35 cellular contexts compared by ENCODE assay signal in the genomic region with DNA sequence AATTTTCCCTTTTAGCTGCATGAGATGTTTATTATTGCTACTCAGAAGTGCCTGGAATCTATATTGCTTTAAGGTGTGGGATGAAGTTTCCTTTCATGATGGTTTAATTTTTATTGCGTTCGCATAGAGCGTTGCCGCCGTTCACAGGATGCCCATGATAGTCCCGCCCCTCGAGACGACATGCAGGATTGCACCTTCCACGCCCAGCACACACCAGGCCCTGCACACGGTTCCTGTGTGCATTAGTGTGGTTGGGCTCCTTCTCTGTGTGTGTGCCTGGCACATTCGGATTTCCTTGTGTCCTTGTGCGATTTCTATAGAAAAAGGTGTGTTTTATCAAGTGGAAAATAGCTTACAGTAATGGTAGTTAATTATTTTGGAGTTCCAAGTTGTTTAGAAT.
"Had no signal": no experiment of that assay in that cellular context is flagged by ENCODE, and none has a peak within 500 bp of the region (broad histone marks: within the 10 kb centered on the region; RNA-seq: fewer than 3 reads in every experiment).

No MANE protein-coding gene starts in this region.

- H3K27me3 ChIP-seq: adrenal gland, body of pancreas, brain microvascular endothelial cell, breast epithelium had no signal

- H3K36me3 ChIP-seq: adrenal gland, brain microvascular endothelial cell, breast epithelium had no signal

- H3K27ac ChIP-seq: adrenal gland, body of pancreas, brain microvascular endothelial cell, breast epithelium, VCaP had no signal

- H3K4me1 Mint-ChIP-seq: activated CD4-positive, alpha-beta T cell treated with anti-CD3 and anti-CD28 coated beads, Interleukin-2, amount 10 ng/mL, durations not matched to agents 24 days and 14 days had no signal

- DNase-seq: activated B cell treated with CpG ODN at 0.5 μM for 24 hours; activated CD4-positive, alpha-beta memory T cell treated with anti-CD3 and anti-CD28 coated beads for 36 hours; activated CD4-positive, alpha-beta T cell treated with anti-CD3 and anti-CD28 coated beads for 4 hours; activated CD4-positive, alpha-beta T cell treated with anti-CD3 and anti-CD28 coated beads, Interleukin-2, amount 10 ng/mL, durations not matched to agents 24 days and 14 days; activated CD4-positive, alpha-beta T cell treated with anti-CD3 and anti-CD28 coated beads, Interleukin-2, amount 50 U/mL, for 1 hour; activated CD4-positive, alpha-beta T cell treated with anti-CD3 and anti-CD28 coated beads, Interleukin-2, amount 50 U/mL, for 4 hours; activated CD4-positive, CD25-positive, alpha-beta regulatory T cell treated with anti-CD3 and anti-CD28 coated beads, Interleukin-2, amount 50 U/mL, for 72 hours; activated CD8-positive, alpha-beta memory T cell treated with anti-CD3 and anti-CD28 coated beads, Interleukin-2, amount 50 U/mL, for 4 hours; activated CD8-positive, alpha-beta T cell treated with anti-CD3 and anti-CD28 coated beads for 36 hours; activated effector memory CD4-positive, alpha-beta T cell treated with anti-CD3 and anti-CD28 coated beads, Interleukin-2, amount 50 U/mL, for 16 hours; activated gamma-delta T cell treated with Interleukin-2 at 50 U/mL for 16 hours; activated naive CD4-positive, alpha-beta T cell; activated naive CD4-positive, alpha-beta T cell treated with anti-CD3 and anti-CD28 coated beads for 36 hours; activated naive CD4-positive, alpha-beta T cell treated with anti-CD3 and anti-CD28 coated beads, Interleukin-2, amount 50 U/mL, for 16 hours; activated naive CD8-positive, alpha-beta T cell treated with anti-CD3 and anti-CD28 coated beads for 36 hours; activated T-cell treated with anti-CD3 and anti-CD28 coated beads for 4 hours; activated T-cell treated with anti-CD3 and anti-CD28 coated beads, Interleukin-2, amount 50 U/mL, for 1 hour; activated T-cell treated with anti-CD3 and anti-CD28 coated beads, Interleukin-2, amount 50 U/mL, for 4 hours; activated T-cell treated with anti-CD3 and anti-CD28 coated beads, Interleukin-2, amount 50 U/mL, for 72 hours; amniotic stem cell; aorta; body of pancreas; brain microvascular endothelial cell; central memory CD4-positive, alpha-beta T cell; T-helper 1 cell; T-helper 2 cell; T-helper 9 cell had no signal

- H3K9me3 Mint-ChIP-seq: activated B cell treated with CpG ODN at 0.5 μM for 24 hours had no signal

- H3K4me3 Mint-ChIP-seq: activated B cell treated with CpG ODN at 0.5 μM for 24 hours; activated CD4-positive, alpha-beta memory T cell treated with anti-CD3 and anti-CD28 coated beads for 36 hours; activated CD4-positive, alpha-beta T cell treated with anti-CD3 and anti-CD28 coated beads, Interleukin-2, amount 10 ng/mL, durations not matched to agents 24 days and 14 days; activated CD8-positive, alpha-beta T cell treated with anti-CD3 and anti-CD28 coated beads for 36 hours; activated naive CD4-positive, alpha-beta T cell treated with anti-CD3 and anti-CD28 coated beads for 36 hours; activated naive CD8-positive, alpha-beta T cell treated with anti-CD3 and anti-CD28 coated beads for 36 hours; activated T-cell treated with anti-CD3 and anti-CD28 coated beads, Interleukin-2, amount 50 U/mL, for 4 hours; activated T-cell treated with anti-CD3 and anti-CD28 coated beads, Interleukin-2, amount 50 U/mL, for 72 hours; activated T-helper 1 cell treated with anti-CD3 and anti-CD28 coated beads, Interleukin-12 subunit alpha, Interleukin-12 subunit beta, Interleukin-2, Interleukin-4 antibody, amounts not matched to agents 30 ng/mL and 10 ng/mL and 1 ng/mL, durations not matched to agents 14 hours and 24 hours and 36 hours; activated T-helper 17 cell treated with anti-CD3 and anti-CD28 coated beads, Interleukin-2, amount 50 U/mL, for 72 hours; T-helper 1 cell treated with Interleukin-12 subunit alpha and Interleukin-12 subunit beta and Interleukin-4 antibody, amounts not matched to agents 30 μg/mL and 1 μg/mL, for 36 hours; T-helper 2 cell treated with Interferon-gamma antibody and Interleukin-4, amounts not matched to agents 5 μg/mL and 100 μg/mL, for 36 hours had no signal

- H3K27ac Mint-ChIP-seq: activated B cell treated with CpG ODN at 0.5 μM for 24 hours; activated CD4-positive, alpha-beta memory T cell treated with anti-CD3 and anti-CD28 coated beads for 36 hours; activated CD4-positive, alpha-beta T cell treated with anti-CD3 and anti-CD28 coated beads, Interleukin-2, amount 10 ng/mL, durations not matched to agents 24 days and 14 days; activated CD8-positive, alpha-beta T cell treated with anti-CD3 and anti-CD28 coated beads for 36 hours; activated naive CD4-positive, alpha-beta T cell treated with anti-CD3 and anti-CD28 coated beads for 36 hours; activated naive CD4-positive, alpha-beta T cell treated with anti-CD3 and anti-CD28 coated beads, Interleukin-2, amount 50 U/mL, for 72 hours; activated naive CD8-positive, alpha-beta T cell treated with anti-CD3 and anti-CD28 coated beads for 36 hours; activated T-cell treated with anti-CD3 and anti-CD28 coated beads, Interleukin-2, amount 50 U/mL, for 72 hours; activated T-helper 1 cell treated with anti-CD3 and anti-CD28 coated beads, Interleukin-12 subunit alpha, Interleukin-12 subunit beta, Interleukin-2, Interleukin-4 antibody, amounts not matched to agents 30 ng/mL and 10 ng/mL and 1 ng/mL, durations not matched to agents 14 hours and 24 hours and 36 hours; activated T-helper 17 cell treated with anti-CD3 and anti-CD28 coated beads, Interleukin-2, amount 50 U/mL, for 72 hours; T-helper 1 cell treated with Interleukin-12 subunit alpha and Interleukin-12 subunit beta and Interleukin-4 antibody, amounts not matched to agents 30 μg/mL and 1 μg/mL, for 36 hours; T-helper 2 cell treated with Interferon-gamma antibody and Interleukin-4, amounts not matched to agents 5 μg/mL and 100 μg/mL, for 36 hours had no signal

- H3K27me3 Mint-ChIP-seq: activated B cell treated with CpG ODN at 0.5 μM for 24 hours; activated CD4-positive, alpha-beta memory T cell treated with anti-CD3 and anti-CD28 coated beads for 36 hours; activated CD4-positive, alpha-beta T cell treated with anti-CD3 and anti-CD28 coated beads, Interleukin-2, amount 10 ng/mL, durations not matched to agents 24 days and 14 days; activated CD8-positive, alpha-beta T cell treated with anti-CD3 and anti-CD28 coated beads for 36 hours; activated naive CD8-positive, alpha-beta T cell treated with anti-CD3 and anti-CD28 coated beads for 36 hours; activated T-helper 17 cell treated with anti-CD3 and anti-CD28 coated beads, Interleukin-2, amount 50 U/mL, for 72 hours had no signal

- ATAC-seq: activated CD8-positive, alpha-beta T cell treated with anti-CD3 and anti-CD28 coated beads for 36 hours; activated naive CD4-positive, alpha-beta T cell treated with anti-CD3 and anti-CD28 coated beads, Interleukin-2, amount 50 U/mL, for 72 hours; activated T-cell treated with anti-CD3 and anti-CD28 coated beads, Interleukin-2, amount 50 U/mL, for 4 hours; activated T-cell treated with anti-CD3 and anti-CD28 coated beads, Interleukin-2, amount 50 U/mL, for 72 hours; activated T-helper 17 cell treated with anti-CD3 and anti-CD28 coated beads, Interleukin-2, amount 50 U/mL, for 72 hours; body of pancreas had no signal

- H3K9me3 ChIP-seq: adrenal gland, body of pancreas had no signal

- H3K4me3 ChIP-seq: adrenal gland, body of pancreas, breast epithelium had no signal

- H3K4me1 ChIP-seq: adrenal gland, body of pancreas, breast epithelium had no signal
